In the genomic region with DNA sequence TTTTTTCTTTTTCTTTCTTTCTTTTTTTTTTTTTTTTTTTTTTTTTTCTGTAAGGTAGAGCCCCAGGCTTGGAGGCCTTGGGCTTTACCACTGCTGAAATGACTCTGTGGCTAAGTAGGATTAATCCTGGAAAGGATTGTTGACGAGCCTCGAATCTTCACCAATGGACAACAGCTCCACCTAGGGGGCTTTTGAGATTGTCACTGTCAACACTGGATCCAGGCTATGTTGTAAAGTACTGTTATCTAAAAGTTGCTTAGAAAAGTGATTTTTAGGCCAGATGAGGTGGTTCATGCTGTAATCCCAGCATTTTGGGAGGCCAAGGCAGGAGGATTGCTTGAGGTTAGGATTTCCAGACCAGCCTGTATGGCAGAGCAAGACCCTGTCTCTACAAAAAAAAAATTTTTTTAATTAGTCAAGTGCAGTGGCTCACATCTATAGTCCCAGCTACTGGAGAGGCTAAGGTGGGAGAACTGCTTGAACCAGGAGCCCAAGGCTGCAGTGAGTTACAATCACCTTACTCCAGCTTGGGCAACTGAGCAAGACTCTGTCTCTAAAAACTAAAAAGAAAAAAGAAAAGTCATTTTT, we compare ENCODE assay signal across 8 cellular contexts. TPM values are rescaled to one million over a fixed set of nuclear protein-coding genes. Genes with fewer than 3 reads are reported as not detected.
DNase-seq lines count a peak whose midpoint lies in the region; ATAC-seq, FAIRE-seq and TF ChIP-seq lines count a peak whose summit lies in the region.

No MANE protein-coding gene starts in this region.

- peak; percentile 67 for TF ChIP-seq CTCF in BE2C (IDR thresholded peaks at IDR 0.05; ENCODE audit: low read depth, low read length)
- peak; percentile 38 to 79 (median 66) for TF ChIP-seq CTCF in esophagus squamous epithelium (IDR thresholded peaks at IDR 0.05)

- CTCF ChIA-PET in naive thymus-derived CD4-positive, alpha-beta T cell (lab: Charles Lee): interaction anchor here (0.8 to 1.6 kb wide), 7 partner anchors 10 to 389 kb away, joined by 3 to 6 read pairs (median 3); no protein-coding TSS in a partner anchor

- intact Hi-C loops in esophagus squamous epithelium (cut with DNase I): no loop called here
- intact Hi-C loops in naive thymus-derived CD4-positive, alpha-beta T cell (cut with micrococcal nuclease): loop anchor here (1.0 to 10.0 kb wide), 9 partner anchors 42 to 619 kb away; a partner anchor contains a TSS

- H3K4me3 ChIP-seq in BE2C (ENCODE audit: low read depth, low read length) (no peak overlapping the region), esophagus squamous epithelium (no peak overlapping the region)
- H3K4me3 ChIP-seq in naive thymus-derived CD4-positive, alpha-beta T cell (ENCODE audit: low read length): no peak overlapping the region

- H3K27ac Mint-ChIP-seq in naive thymus-derived CD4-positive, alpha-beta T cell: no peak overlapping the region

- H3K9me3 Mint-ChIP-seq in naive thymus-derived CD4-positive, alpha-beta T cell: no peaks in the 10 kb centered on the region

- DNase-seq in BE2C: peak; percentile 51
- DNase-seq in H54 (ENCODE audit: insufficient read length, low spot score): peak; percentile 68
- peak; percentile 58 for DNase-seq in NOMO-1 treated with DMSO at 0.1 percent for 48 hours (lab: John Stamatoyannopoulos, UW; ENCODE audit: unreplicated experiment)
- peak; percentile 18 for DNase-seq in activated T-cell treated with anti-CD3 and anti-CD28 coated beads for 24 hours (ENCODE audit: low read depth)
- DNase-seq in esophagus squamous epithelium (lab: John Stamatoyannopoulos, UW): no peak
- peak in 8 of 9 donors; percentile 22 to 58 (median 40) for DNase-seq in naive thymus-derived CD4-positive, alpha-beta T cell
- peak; percentile 92 for DNase-seq in superior temporal gyrus (ENCODE audit: extremely low spot score)

- H3K27me3 Mint-ChIP-seq in naive thymus-derived CD4-positive, alpha-beta T cell: no peaks in the 10 kb centered on the region

- peak; percentile 72 for ATAC-seq in naive thymus-derived CD4-positive, alpha-beta T cell
- ATAC-seq in HG02852 (IDR thresholded peaks at IDR 0.05; ENCODE audit: unreplicated experiment): no peak

- no peaks in the 10 kb centered on the region for H3K9me3 ChIP-seq in BE2C
- H3K9me3 ChIP-seq in esophagus squamous epithelium: no peaks in the 10 kb centered on the region
- H3K9me3 ChIP-seq in naive thymus-derived CD4-positive, alpha-beta T cell (ENCODE audit: control insufficient read depth in 2 of 3, low read length in 3 of 3): no peaks in the 10 kb centered on the region

- TF ChIP-seq POLR2A in H54 (IDR thresholded peaks at IDR 0.05; ENCODE audit: low read depth, low read length): no peak
- no peak for TF ChIP-seq POLR2A in esophagus squamous epithelium (IDR thresholded peaks at IDR 0.05)

- WGBS in esophagus squamous epithelium, 2 donors: 0% methylated on average over 2 of the region's 2 CpGs

- H3K27me3 ChIP-seq in BE2C (no peaks in the 10 kb centered on the region), esophagus squamous epithelium (no peaks in the 10 kb centered on the region)
- no peaks in the 10 kb centered on the region for H3K27me3 ChIP-seq in naive thymus-derived CD4-positive, alpha-beta T cell (ENCODE audit: control insufficient read depth in 2 of 2, insufficient read depth in 2 of 2, low read length in 2 of 2)

- H3K36me3 Mint-ChIP-seq in naive thymus-derived CD4-positive, alpha-beta T cell: peaks cover 0 to 41% (median 10%) of the 10 kb centered on the region in 5 donors

- H3K4me3 Mint-ChIP-seq in naive thymus-derived CD4-positive, alpha-beta T cell: no peak overlapping the region

- peaks cover 0 to 8% (median 0%) of the 10 kb centered on the region in 7 donors for H3K4me1 Mint-ChIP-seq in naive thymus-derived CD4-positive, alpha-beta T cell

- no peaks in the 10 kb centered on the region for H3K4me1 ChIP-seq in BE2C
- H3K4me1 ChIP-seq in esophagus squamous epithelium: peaks cover 0 to 12% (median 0%) of the 10 kb centered on the region in 3 donors
- no peaks in the 10 kb centered on the region for H3K4me1 ChIP-seq in naive thymus-derived CD4-positive, alpha-beta T cell (ENCODE audit: control insufficient read depth in 2 of 2, insufficient read depth in 2 of 2, low read length in 2 of 2)

- no peak overlapping the region for H3K27ac ChIP-seq in esophagus squamous epithelium
- no peak overlapping the region for H3K27ac ChIP-seq in naive thymus-derived CD4-positive, alpha-beta T cell (ENCODE audit: low read depth, low read length)

- no peak for FAIRE-seq in H54 (lab: Jason Lieb, UNC)

- H3K36me3 ChIP-seq in BE2C (peaks cover 5% of the 10 kb centered on the region; the same call in 1 of the 2 replicates), esophagus squamous epithelium (peaks cover 5 to 97% (median 25%) of the 10 kb centered on the region in 3 donors)
- H3K36me3 ChIP-seq in naive thymus-derived CD4-positive, alpha-beta T cell (ENCODE audit: control insufficient read depth in 2 of 3, insufficient read depth in 3 of 3, low read length in 3 of 3): peaks cover 0 to 75% (median 0%) of the 10 kb centered on the region in 3 experiments

- POLR2A ChIA-PET in naive thymus-derived CD4-positive, alpha-beta T cell (lab: Charles Lee): interaction anchor here (1.0 kb wide), 1 partner anchor 160 kb away, joined by 5 read pairs; a partner anchor contains a TSS

RNA-seq across cellular contexts. Expression of a gene that starts 41.6 kb away (rescaled TPM):
- 25.0 TPM for polyA plus RNA-seq in BE2C (2012; ENCODE audit: insufficient read depth, insufficient read length, low read depth)
- total RNA-seq in esophagus squamous epithelium: 10 to 100 TPM; 12.4 to 19.5 (median 17.0) TPM
- 10 to 100 TPM; 21.7 to 47.5 (median 24.5) TPM for total RNA-seq in naive thymus-derived CD4-positive, alpha-beta T cell
- polyA plus RNA-seq in naive thymus-derived CD4-positive, alpha-beta T cell: 10 to 100 TPM in 1 of 2 donors, 1 to 10 TPM in 1; 8.8 to 16.1 TPM

RNA-seq across cellular contexts. Expression of a gene that starts 41.8 kb away (rescaled TPM):
- 7.8 TPM for polyA plus RNA-seq in BE2C (2012; ENCODE audit: insufficient read depth, insufficient read length, low read depth)
- total RNA-seq in esophagus squamous epithelium: 1 to 10 TPM; 1.1 to 9.2 (median 7.5) TPM
- 10 to 100 TPM in 2 of 5 experiments, 1 to 10 TPM in 3; 2.7 to 15.0 (median 4.1) TPM for total RNA-seq in naive thymus-derived CD4-positive, alpha-beta T cell
- polyA plus RNA-seq in naive thymus-derived CD4-positive, alpha-beta T cell: 1 to 10 TPM; 2.3 to 5.3 TPM

RNA-seq across cellular contexts. Expression of a gene that starts 56.4 kb away (rescaled TPM):
- 33.7 TPM for polyA plus RNA-seq in BE2C (2012; ENCODE audit: insufficient read depth, insufficient read length, low read depth)
- total RNA-seq in esophagus squamous epithelium: 100 to 1,000 TPM in 1 of 4 donors, 10 to 100 TPM in 3; 10.5 to 134 (median 24.4) TPM
- 10 to 100 TPM; 35.8 to 51.2 (median 38.5) TPM for total RNA-seq in naive thymus-derived CD4-positive, alpha-beta T cell
- polyA plus RNA-seq in naive thymus-derived CD4-positive, alpha-beta T cell: 1 to 10 TPM; 1.4 to 4.0 TPM
